11 cellular contexts compared by ENCODE assay signal in the genomic region with DNA sequence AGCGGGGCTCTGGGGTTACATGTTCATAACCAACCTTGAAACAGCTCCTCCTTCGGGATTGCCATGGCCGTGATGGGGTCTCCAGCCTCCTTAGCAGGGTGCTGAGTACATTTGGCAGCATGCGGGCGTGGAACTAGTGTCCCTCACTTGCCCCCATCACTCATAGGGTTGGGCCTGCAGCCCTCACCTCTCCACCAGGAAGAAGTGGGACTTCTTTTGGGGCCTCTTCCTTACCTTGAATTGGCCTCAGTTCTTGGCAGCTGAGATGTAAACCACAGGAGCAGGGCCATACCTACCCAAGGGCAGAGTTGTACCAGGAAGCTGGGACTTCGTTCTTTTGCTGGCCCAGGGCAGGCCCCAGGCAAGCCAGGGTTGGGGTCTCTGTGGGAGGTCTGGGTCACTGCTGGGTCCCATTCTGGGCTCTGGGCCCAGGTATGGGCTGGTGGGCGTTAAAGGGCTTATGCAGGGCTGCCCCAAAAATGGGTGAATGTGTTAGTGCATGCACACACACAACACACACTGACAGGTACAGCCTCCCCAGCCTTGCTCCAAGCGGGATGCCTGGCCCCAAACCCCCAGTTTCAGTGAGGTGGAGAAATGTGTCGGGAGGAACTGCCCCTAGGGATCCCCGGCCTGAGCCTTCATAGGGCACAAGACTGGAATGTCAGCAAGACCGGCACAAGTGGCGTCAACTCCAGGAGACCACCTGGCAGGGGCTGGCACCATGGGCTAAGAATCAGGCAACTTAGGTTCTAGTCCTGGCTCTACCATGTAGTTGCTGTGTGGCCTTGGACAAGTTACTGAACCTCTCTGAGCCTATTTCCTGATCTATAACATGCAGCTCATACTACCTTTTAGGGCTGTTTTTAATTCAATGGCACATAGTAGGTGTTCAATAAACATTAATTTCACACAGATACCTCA. TPM values are rescaled to one million over a fixed set of nuclear protein-coding genes. Genes with fewer than 3 reads are reported as not detected.
DNase-seq lines count a peak whose midpoint lies in the region; ATAC-seq, FAIRE-seq and TF ChIP-seq lines count a peak whose summit lies in the region.
"Had no signal": no experiment of that assay in that cellular context is flagged by ENCODE, and none has a peak within 500 bp of the region (broad histone marks: within the 10 kb centered on the region; RNA-seq: fewer than 3 reads in every experiment).

No MANE protein-coding gene starts in this region.

- POLR2A ChIA-PET in H1 (lab: Charles Lee; ENCODE audit: partially characterized antibody): interaction anchor here (0.6 to 11.0 kb wide), 11 partner anchors 20 to 167 kb away, joined by 3 to 293 read pairs (median 4); a partner anchor contains a TSS

- no peak overlapping the region for H2BK15ac ChIP-seq in H1 (ENCODE audit: low read length)

- no peak overlapping the region for H2AK5ac ChIP-seq in H1 (ENCODE audit: low read depth, low read length)

- peak overlapping the region; percentile 50; the same call in 1 of the 2 replicates for H2BK12ac ChIP-seq in H1 (ENCODE audit: low read depth, low read length)

- peaks cover 5% of the 10 kb centered on the region; the same call in 1 of the 2 replicates for H3K79me1 ChIP-seq in H1 (ENCODE audit: low read depth, low read length)

- CTCF ChIA-PET in H1 (lab: Charles Lee; ENCODE audit: partially characterized antibody): interaction anchor here (0.8 to 4.6 kb wide), 14 partner anchors 10 to 645 kb away, joined by 3 to 34 read pairs (median 4); no protein-coding TSS in a partner anchor

- H3K4ac ChIP-seq in H1 (replicated peaks; ENCODE audit: insufficient read length, low read depth, low read length): no peak overlapping the region

- H4K8ac ChIP-seq in H1 (ENCODE audit: extremely low read depth, insufficient read depth, low read length): no peak overlapping the region; the same call in 1 of the 2 replicates

- H3K27ac ChIP-seq in H1 (ENCODE audit: low read depth, low read length) (no peak overlapping the region), mucosa of rectum (ENCODE audit: low read depth in 2 of 2, low read length in 2 of 2) (peak overlapping the region; percentile 83 to 90)
- H3K27ac ChIP-seq: psoas muscle had no signal

- H2BK5ac ChIP-seq in H1 (ENCODE audit: low read depth, low read length): peak overlapping the region; percentile 81

- H3K79me2 ChIP-seq in H1 (ENCODE audit: control insufficient read depth in 1 of 2, insufficient read depth in 2 of 2, low read length in 2 of 2): peaks cover 0 to 13% of the 10 kb centered on the region in 2 experiments; a peak in 3 of 4 replicates

- no peak overlapping the region for H3K4me3 ChIP-seq in H1 (ENCODE audit: extremely low read depth in 1 of 4, insufficient read depth in 2 of 4, low read depth in 3 of 4, low read length in 4 of 4)
- H3K4me3 ChIP-seq in mucosa of rectum (ENCODE audit: low read length in 2 of 2): peak overlapping the region in 1 of 2 donors; percentile 10
- H3K4me3 ChIP-seq: psoas muscle had no signal

- peaks cover 4 to 12% of the 10 kb centered on the region in 2 experiments for H4K20me1 ChIP-seq in H1 (replicated peaks in 1 of 2; ENCODE audit: control insufficient read depth in 1 of 2, insufficient read depth in 2 of 2, low read length in 2 of 2)

- WGBS in H1 (ENCODE audit: extremely low coverage in 1 of 2, insufficient coverage in 1 of 2, insufficient read length in 1 of 2, insufficient replicate concordance in 2 of 2, low coverage in 1 of 2, low lambda C conversion rate in 2 of 2, missing lambda C conversion rate in 1 of 2), 2 experiments: 92% methylated on average over 11 of the region's 12 CpGs; no CpG with 5 or more reads in 1 of the 2 experiments

- no peak for ATAC-seq in GM21528 (IDR thresholded peaks at IDR 0.05; ENCODE audit: low FRiP score, unreplicated experiment)
- ATAC-seq: activated CD8-positive, alpha-beta T cell treated with anti-CD3 and anti-CD28 coated beads for 36 hours had no signal

- peak overlapping the region; percentile 19; the same call in 1 of the 2 replicates for H3K18ac ChIP-seq in H1 (ENCODE audit: extremely low read depth, low read length)

- TF ChIP-seq RAD21 in H1 (IDR thresholded peaks at IDR 0.05 in 1 of 2, conservative IDR thresholded peaks at IDR 0.05 in 1 of 2; ENCODE audit: low read depth in 2 of 2, low read length in 2 of 2): no peak

- H2AFZ ChIP-seq in H1 (ENCODE audit: low read length): no peak overlapping the region

- no peak overlapping the region for H2BK120ac ChIP-seq in H1 (replicated peaks; ENCODE audit: low read depth, low read length)

- H3K9me3 ChIP-seq in H1 (ENCODE audit: insufficient read depth in 2 of 2, low read depth in 1 of 2, low read length in 1 of 2) (no peaks in the 10 kb centered on the region), mucosa of rectum (ENCODE audit: control insufficient read depth in 2 of 2, low read length in 2 of 2) (no peaks in the 10 kb centered on the region)
- H3K9me3 ChIP-seq: psoas muscle had no signal

- no peak overlapping the region for H3K23ac ChIP-seq in H1 (ENCODE audit: insufficient read length)

- no peak overlapping the region for H4K91ac ChIP-seq in H1 (replicated peaks; ENCODE audit: insufficient read length, low read length)

- no peak overlapping the region for H3K56ac ChIP-seq in H1 (replicated peaks; ENCODE audit: insufficient read length, low read depth, low read length)

- H3K9ac ChIP-seq in H1 (replicated peaks in 1 of 4; ENCODE audit: extremely low read depth in 1 of 4, low read depth in 3 of 4, low read length in 3 of 4) (no peak overlapping the region), mucosa of rectum (ENCODE audit: low read depth in 1 of 2, low read length in 2 of 2) (peak overlapping the region; percentile 26 to 75)

- FAIRE-seq in H1 (lab: Jason Lieb, UNC) (no peak), GM19239 (lab: Jason Lieb, UNC) (no peak)

- H3K14ac ChIP-seq in H1 (ENCODE audit: insufficient read length): no peak overlapping the region

- H2BK20ac ChIP-seq in H1 (ENCODE audit: low read length): no peak overlapping the region

- no peak for TF ChIP-seq CTCF in H1 (IDR thresholded peaks at IDR 0.05; ENCODE audit: control extremely low read depth in 1 of 3, insufficient read depth in 1 of 3, low read depth in 1 of 3, low read length in 3 of 3)

- peaks cover 6% of the 10 kb centered on the region; the same call in 1 of the 2 replicates for H3K23me2 ChIP-seq in H1 (ENCODE audit: low read depth, low read length)

- H3K36me3 ChIP-seq in H1 (ENCODE audit: control insufficient read depth in 2 of 4, insufficient read depth in 4 of 4, low read length in 3 of 4) (peaks cover 12 to 38% (median 19%) of the 10 kb centered on the region in 4 experiments), mucosa of rectum (ENCODE audit: control insufficient read depth in 2 of 2, insufficient read depth in 2 of 2, low read length in 2 of 2) (peaks cover 7 to 27% of the 10 kb centered on the region in 2 donors)

- no peak for TF ChIP-seq EP300 in H1 (IDR thresholded peaks at IDR 0.05; ENCODE audit: borderline replicate concordance in 1 of 2, low read depth in 2 of 2, low read length in 2 of 2)

- in situ Hi-C loops in Caki2 (cut with HindIII; ENCODE audit: low pct_unique_long_range_greater_than_20kb, low sequenced_read_pairs): no loop called here

- H4K5ac ChIP-seq in H1 (ENCODE audit: insufficient read length, low read depth, low read length): no peak overlapping the region

- 0 out of 3 replicates have a peak, but pooled peaks of 1 of the 2 experiments have one; percentile 7 for TF ChIP-seq POLR2A in H1 (IDR thresholded peaks at IDR 0.05; ENCODE audit: control extremely low read depth in 1 of 2, low read depth in 2 of 2, low read length in 2 of 2)

- DNase-seq in Caki2 (ENCODE audit: low read depth) (peak; percentile 57), NCI-H69 (lab: John Stamatoyannopoulos, UW) (peak; percentile 22), H1 (ENCODE audit: low read depth in 1 of 2, low spot score in 2 of 2) (no peak), GM19239 (ENCODE audit: insufficient read length, low spot score) (no peak), NCI-H524 (lab: John Stamatoyannopoulos, UW) (no peak), iPS-NIHi11 (ENCODE audit: low spot score) (no peak)
- DNase-seq: activated CD8-positive, alpha-beta T cell treated with anti-CD3 and anti-CD28 coated beads for 36 hours; MM.1S; psoas muscle had no signal

- no peaks in the 10 kb centered on the region for H3K27me3 ChIP-seq in H1 (replicated peaks in 1 of 4; ENCODE audit: control insufficient read depth in 3 of 4, extremely low read depth in 1 of 4, insufficient read depth in 3 of 4, low read length in 3 of 4)
- peaks cover 0 to 5% of the 10 kb centered on the region in 2 donors for H3K27me3 ChIP-seq in mucosa of rectum (ENCODE audit: control insufficient read depth in 2 of 2, insufficient read depth in 2 of 2, low read length in 2 of 2)

- H3K4me1 ChIP-seq in H1 (replicated peaks in 1 of 4; ENCODE audit: control insufficient read depth in 3 of 4, insufficient read depth in 4 of 4, low read length in 3 of 4) (peaks cover 0 to 19% (median 12%) of the 10 kb centered on the region in 4 experiments; a peak in 6 of 7 replicates), mucosa of rectum (ENCODE audit: control insufficient read depth in 2 of 2, insufficient read depth in 2 of 2, low read length in 2 of 2) (peaks cover 39 to 56% of the 10 kb centered on the region in 2 donors)
- H3K4me1 ChIP-seq: psoas muscle had no signal

- no peak overlapping the region for H3K4me2 ChIP-seq in H1 (ENCODE audit: insufficient read depth in 1 of 2, low read depth in 2 of 2, low read length in 2 of 2)

RNA-seq across cellular contexts. Expression of a gene that starts 3.9 kb away (rescaled TPM):
- total RNA-seq in Caki2 (2014; rRNA removed; shearing (Covaris generic); ENCODE audit: low replicate concordance): 3.6 and 14.2 TPM in 2 replicates
- 0.13 and 0.21 TPM in 2 replicates for total RNA-seq in H1 (2021; fragmentation: NEBNext Ultra II Directional; extraction: Animal tissue kit (Norgen Biotek cat#: 25700))
- 0.09 and 0.11 TPM in 2 replicates for polyA plus RNA-seq in H1 (2011; rRNA removed)
- 0.16 TPM for polyA plus RNA-seq in H1 (2011; cell fraction: cytosol; rRNA removed)
- polyA plus RNA-seq in H1 (2011; cell fraction: nucleus; rRNA removed): 0.47 TPM
- 0.17 to 0.40 TPM (median 0.23 TPM) in 4 replicates for polyA plus RNA-seq in H1 (2012, experiment 1 of 2)
- polyA plus RNA-seq in H1 (2012, experiment 2 of 2): not detected
- 0.04 TPM for polyA plus RNA-seq in H1 (2013, experiment 1 of 2)
- polyA plus RNA-seq in H1 (2013, experiment 2 of 2): 0.42 TPM
- polyA minus RNA-seq in H1 (2011; rRNA and poly(A)+ RNA removed): 0.20 and 0.25 TPM in 2 replicates
- polyA minus RNA-seq in H1 (2011; cell fraction: cytosol; rRNA and poly(A)+ RNA removed): not detected
- polyA minus RNA-seq in H1 (2011; cell fraction: nucleus; rRNA and poly(A)+ RNA removed): 0.80 TPM
- total RNA-seq: activated CD8-positive, alpha-beta T cell treated with anti-CD3 and anti-CD28 coated beads for 36 hours had no signal

RNA-seq across cellular contexts. Expression of a gene that starts 5.5 kb away (rescaled TPM):
- 682 and 694 TPM in 2 replicates for total RNA-seq in Caki2 (2014; rRNA removed; shearing (Covaris generic); ENCODE audit: low replicate concordance)
- total RNA-seq in H1 (2021; fragmentation: NEBNext Ultra II Directional; extraction: Animal tissue kit (Norgen Biotek cat#: 25700)): 122 and 137 TPM in 2 replicates
- polyA plus RNA-seq in H1 (2011; rRNA removed): 120 and 192 TPM in 2 replicates
- polyA plus RNA-seq in H1 (2011; cell fraction: cytosol; rRNA removed): 174 TPM
- polyA plus RNA-seq in H1 (2011; cell fraction: nucleus; rRNA removed): 160 TPM
- polyA plus RNA-seq in H1 (2012, experiment 1 of 2): 117 to 161 TPM (median 152 TPM) in 4 replicates
- polyA plus RNA-seq in H1 (2012, experiment 2 of 2): 165 TPM
- 70.3 TPM for polyA plus RNA-seq in H1 (2013, experiment 1 of 2)
- 64.2 TPM for polyA plus RNA-seq in H1 (2013, experiment 2 of 2)
- polyA minus RNA-seq in H1 (2011; rRNA and poly(A)+ RNA removed): 68.0 and 81.3 TPM in 2 replicates
- 95.6 TPM for polyA minus RNA-seq in H1 (2011; cell fraction: cytosol; rRNA and poly(A)+ RNA removed)
- polyA minus RNA-seq in H1 (2011; cell fraction: nucleus; rRNA and poly(A)+ RNA removed): 73.2 TPM
- total RNA-seq: activated CD8-positive, alpha-beta T cell treated with anti-CD3 and anti-CD28 coated beads for 36 hours had no signal

RNA-seq across cellular contexts. Expression of a gene that starts 17.2 kb away (rescaled TPM):
- 0.78 TPM in 1 of 2 replicates, not detected in the other for total RNA-seq in Caki2 (2014; rRNA removed; shearing (Covaris generic); ENCODE audit: low replicate concordance)
- not detected in 2 replicates for total RNA-seq in H1 (2021; fragmentation: NEBNext Ultra II Directional; extraction: Animal tissue kit (Norgen Biotek cat#: 25700))
- polyA plus RNA-seq in H1 (2011; rRNA removed): 0.09 and 0.17 TPM in 2 replicates
- not detected for polyA plus RNA-seq in H1 (2011; cell fraction: cytosol; rRNA removed)
- polyA plus RNA-seq in H1 (2011; cell fraction: nucleus; rRNA removed): not detected
- not detected in 4 replicates for polyA plus RNA-seq in H1 (2012, experiment 1 of 2)
- polyA plus RNA-seq in H1 (2012, experiment 2 of 2): not detected
- polyA plus RNA-seq in H1 (2013, experiment 1 of 2): not detected
- polyA plus RNA-seq in H1 (2013, experiment 2 of 2): not detected
- polyA minus RNA-seq in H1 (2011; rRNA and poly(A)+ RNA removed): not detected in 2 replicates
- not detected for polyA minus RNA-seq in H1 (2011; cell fraction: cytosol; rRNA and poly(A)+ RNA removed)
- polyA minus RNA-seq in H1 (2011; cell fraction: nucleus; rRNA and poly(A)+ RNA removed): not detected
- total RNA-seq: activated CD8-positive, alpha-beta T cell treated with anti-CD3 and anti-CD28 coated beads for 36 hours had no signal

RNA-seq across cellular contexts. Expression of a gene that starts 32.9 kb away (rescaled TPM):
- not detected in 2 replicates for total RNA-seq in Caki2 (2014; rRNA removed; shearing (Covaris generic); ENCODE audit: low replicate concordance)
- total RNA-seq in H1 (2021; fragmentation: NEBNext Ultra II Directional; extraction: Animal tissue kit (Norgen Biotek cat#: 25700)): not detected in 2 replicates
- not detected in 2 replicates for polyA plus RNA-seq in H1 (2011; rRNA removed)
- not detected for polyA plus RNA-seq in H1 (2011; cell fraction: cytosol; rRNA removed)
- polyA plus RNA-seq in H1 (2011; cell fraction: nucleus; rRNA removed): not detected
- not detected in 4 replicates for polyA plus RNA-seq in H1 (2012, experiment 1 of 2)
- polyA plus RNA-seq in H1 (2012, experiment 2 of 2): not detected
- polyA plus RNA-seq in H1 (2013, experiment 1 of 2): not detected
- polyA plus RNA-seq in H1 (2013, experiment 2 of 2): not detected
- polyA minus RNA-seq in H1 (2011; rRNA and poly(A)+ RNA removed): not detected in 2 replicates
- not detected for polyA minus RNA-seq in H1 (2011; cell fraction: cytosol; rRNA and poly(A)+ RNA removed)
- polyA minus RNA-seq in H1 (2011; cell fraction: nucleus; rRNA and poly(A)+ RNA removed): not detected
- total RNA-seq: activated CD8-positive, alpha-beta T cell treated with anti-CD3 and anti-CD28 coated beads for 36 hours; psoas muscle had no signal

RNA-seq across cellular contexts. Expression of a gene that starts 41.6 kb away (rescaled TPM):
- not detected in 2 replicates for total RNA-seq in Caki2 (2014; rRNA removed; shearing (Covaris generic); ENCODE audit: low replicate concordance)
- total RNA-seq in H1 (2021; fragmentation: NEBNext Ultra II Directional; extraction: Animal tissue kit (Norgen Biotek cat#: 25700)): not detected in 2 replicates
- polyA plus RNA-seq in H1 (2011; rRNA removed): not detected in 2 replicates
- not detected for polyA plus RNA-seq in H1 (2011; cell fraction: cytosol; rRNA removed)
- polyA plus RNA-seq in H1 (2011; cell fraction: nucleus; rRNA removed): not detected
- polyA plus RNA-seq in H1 (2012, experiment 1 of 2): not detected in 4 replicates
- polyA plus RNA-seq in H1 (2012, experiment 2 of 2): not detected
- not detected for polyA plus RNA-seq in H1 (2013, experiment 1 of 2)
- polyA plus RNA-seq in H1 (2013, experiment 2 of 2): not detected
- not detected in 2 replicates for polyA minus RNA-seq in H1 (2011; rRNA and poly(A)+ RNA removed)
- not detected for polyA minus RNA-seq in H1 (2011; cell fraction: cytosol; rRNA and poly(A)+ RNA removed)
- not detected for polyA minus RNA-seq in H1 (2011; cell fraction: nucleus; rRNA and poly(A)+ RNA removed)
- total RNA-seq: activated CD8-positive, alpha-beta T cell treated with anti-CD3 and anti-CD28 coated beads for 36 hours; psoas muscle had no signal
- polyA plus RNA-seq: psoas muscle had no signal

Comparison
In these comparisons a context has a peak if more than half of its experiments do, and no peak if none do; other contexts are left out.
1. DNase-seq: peak in Caki2 (single experiment) and NCI-H69 (single experiment); none in H1 (0 of 2), GM19239 (single experiment), NCI-H524 (0 of 2) and iPS-NIHi11 (single experiment).
2. H3K9ac ChIP-seq: peak in mucosa of rectum (2 of 2); none in H1 (0 of 4).